Comparison of ENCODE assay signal across 32 cellular contexts in genomic region chr10:44747593-44748172, GRCh38.
"Had no signal": no experiment of that assay in that cellular context is flagged by ENCODE, and none has a peak within 500 bp of the region (broad histone marks: within the 10 kb centered on the region; RNA-seq: fewer than 3 reads in every experiment).

No MANE protein-coding gene starts in this region.

- H3K9me3 ChIP-seq: ascending aorta, colonic mucosa had no signal

- H3K27me3 ChIP-seq: ascending aorta, breast epithelium, cardiac muscle cell, colonic mucosa, esophagus squamous epithelium, gastroesophageal sphincter, heart right ventricle had no signal

- H3K9me3 Mint-ChIP-seq: activated CD4-positive, alpha-beta memory T cell treated with anti-CD3 and anti-CD28 coated beads for 36 hours; activated CD4-positive, alpha-beta T cell treated with anti-CD3 and anti-CD28 coated beads, Interleukin-2, amount 10 ng/mL, durations not matched to agents 24 days and 14 days; activated naive CD4-positive, alpha-beta T cell treated with anti-CD3 and anti-CD28 coated beads, Interleukin-2, amount 10 ng/mL, durations not matched to agents 7 days and 5 days; activated naive CD4-positive, alpha-beta T cell treated with anti-CD3 and anti-CD28 coated beads, Interleukin-2, amount 50 U/mL, for 72 hours; activated naive CD8-positive, alpha-beta T cell treated with anti-CD3 and anti-CD28 coated beads, Interleukin-2, amount 10 ng/mL, durations not matched to agents 7 days and 5 days; activated T-helper 1 cell treated with anti-CD3 and anti-CD28 coated beads, Interleukin-12 subunit alpha, Interleukin-12 subunit beta, Interleukin-2, Interleukin-4 antibody, amounts not matched to agents 30 ng/mL and 10 ng/mL and 1 ng/mL, durations not matched to agents 14 hours and 24 hours and 36 hours; T-helper 2 cell treated with Interferon-gamma antibody and Interleukin-4, amounts not matched to agents 5 μg/mL and 100 μg/mL, for 36 hours had no signal

- H3K4me1 ChIP-seq: ascending aorta, breast epithelium, colonic mucosa, esophagus squamous epithelium, gastroesophageal sphincter, heart right ventricle had no signal

- H3K4me3 Mint-ChIP-seq: activated CD4-positive, alpha-beta memory T cell treated with anti-CD3 and anti-CD28 coated beads for 36 hours; activated CD4-positive, alpha-beta T cell treated with anti-CD3 and anti-CD28 coated beads for 36 hours; activated CD4-positive, alpha-beta T cell treated with anti-CD3 and anti-CD28 coated beads, Interleukin-2, amount 10 ng/mL, durations not matched to agents 24 days and 14 days; activated CD8-positive, alpha-beta memory T cell treated with anti-CD3 and anti-CD28 coated beads, Interleukin-2, amount 10 ng/mL, durations not matched to agents 7 days and 5 days; activated CD8-positive, alpha-beta T cell treated with anti-CD3 and anti-CD28 coated beads, Interleukin-2, amount 10 ng/mL, durations not matched to agents 7 days and 5 days; activated naive CD4-positive, alpha-beta T cell treated with anti-CD3 and anti-CD28 coated beads, Interleukin-2, amount 10 ng/mL, durations not matched to agents 7 days and 5 days; activated naive CD8-positive, alpha-beta T cell treated with anti-CD3 and anti-CD28 coated beads, Interleukin-2, amount 10 ng/mL, durations not matched to agents 7 days and 5 days; activated T-helper 1 cell treated with anti-CD3 and anti-CD28 coated beads, Interleukin-12 subunit alpha, Interleukin-12 subunit beta, Interleukin-2, Interleukin-4 antibody, amounts not matched to agents 30 ng/mL and 10 ng/mL and 1 ng/mL, durations not matched to agents 14 hours and 24 hours and 36 hours; brain; T-helper 17 cell; T-helper 2 cell treated with Interferon-gamma antibody and Interleukin-4, amounts not matched to agents 5 μg/mL and 100 μg/mL, for 36 hours had no signal

- H3K4me1 Mint-ChIP-seq: activated CD4-positive, alpha-beta T cell treated with anti-CD3 and anti-CD28 coated beads for 36 hours; activated CD4-positive, alpha-beta T cell treated with anti-CD3 and anti-CD28 coated beads, Interleukin-2, amount 10 ng/mL, durations not matched to agents 24 days and 14 days; activated CD8-positive, alpha-beta memory T cell treated with anti-CD3 and anti-CD28 coated beads, Interleukin-2, amount 10 ng/mL, durations not matched to agents 7 days and 5 days; activated naive CD4-positive, alpha-beta T cell treated with anti-CD3 and anti-CD28 coated beads, Interleukin-2, amount 10 ng/mL, durations not matched to agents 7 days and 5 days; activated naive CD8-positive, alpha-beta T cell treated with anti-CD3 and anti-CD28 coated beads, Interleukin-2, amount 10 ng/mL, durations not matched to agents 7 days and 5 days; T-helper 17 cell had no signal

- H3K27ac ChIP-seq: ascending aorta, breast epithelium, cardiac muscle cell, colonic mucosa, epithelial cell of prostate, esophagus squamous epithelium, gastroesophageal sphincter, heart right ventricle had no signal

- H3K27me3 Mint-ChIP-seq: activated CD4-positive, alpha-beta T cell treated with anti-CD3 and anti-CD28 coated beads, Interleukin-2, amount 10 ng/mL, durations not matched to agents 24 days and 14 days; activated CD8-positive, alpha-beta memory T cell treated with anti-CD3 and anti-CD28 coated beads, Interleukin-2, amount 10 ng/mL, durations not matched to agents 7 days and 5 days; activated naive CD8-positive, alpha-beta T cell treated with anti-CD3 and anti-CD28 coated beads, Interleukin-2, amount 10 ng/mL, durations not matched to agents 7 days and 5 days had no signal

- H3K4me3 ChIP-seq: ascending aorta, breast epithelium, cardiac muscle cell, colonic mucosa, esophagus squamous epithelium, gastroesophageal sphincter, heart right ventricle had no signal

- H3K36me3 ChIP-seq: ascending aorta, breast epithelium, cardiac muscle cell, colonic mucosa, esophagus squamous epithelium, gastroesophageal sphincter, heart right ventricle had no signal

- ATAC-seq: activated CD4-positive, alpha-beta T cell treated with anti-CD3 and anti-CD28 coated beads for 36 hours; activated CD8-positive, alpha-beta memory T cell treated with anti-CD3 and anti-CD28 coated beads, Interleukin-2, amount 10 ng/mL, durations not matched to agents 7 days and 5 days; activated CD8-positive, alpha-beta T cell treated with anti-CD3 and anti-CD28 coated beads, Interleukin-2, amount 10 ng/mL, durations not matched to agents 7 days and 5 days; activated naive CD4-positive, alpha-beta T cell treated with anti-CD3 and anti-CD28 coated beads, Interleukin-2, amount 50 U/mL, for 72 hours; gastroesophageal sphincter; heart right ventricle; T-helper 17 cell had no signal

- H3K27ac Mint-ChIP-seq: activated CD4-positive, alpha-beta memory T cell treated with anti-CD3 and anti-CD28 coated beads for 36 hours; activated CD4-positive, alpha-beta T cell treated with anti-CD3 and anti-CD28 coated beads for 36 hours; activated CD4-positive, alpha-beta T cell treated with anti-CD3 and anti-CD28 coated beads, Interleukin-2, amount 10 ng/mL, durations not matched to agents 24 days and 14 days; activated CD8-positive, alpha-beta memory T cell treated with anti-CD3 and anti-CD28 coated beads, Interleukin-2, amount 10 ng/mL, durations not matched to agents 7 days and 5 days; activated CD8-positive, alpha-beta T cell treated with anti-CD3 and anti-CD28 coated beads, Interleukin-2, amount 10 ng/mL, durations not matched to agents 7 days and 5 days; activated naive CD4-positive, alpha-beta T cell treated with anti-CD3 and anti-CD28 coated beads, Interleukin-2, amount 10 ng/mL, durations not matched to agents 7 days and 5 days; activated naive CD4-positive, alpha-beta T cell treated with anti-CD3 and anti-CD28 coated beads, Interleukin-2, amount 50 U/mL, for 72 hours; activated naive CD8-positive, alpha-beta T cell treated with anti-CD3 and anti-CD28 coated beads, Interleukin-2, amount 10 ng/mL, durations not matched to agents 7 days and 5 days; activated T-helper 1 cell treated with anti-CD3 and anti-CD28 coated beads, Interleukin-12 subunit alpha, Interleukin-12 subunit beta, Interleukin-2, Interleukin-4 antibody, amounts not matched to agents 30 ng/mL and 10 ng/mL and 1 ng/mL, durations not matched to agents 14 hours and 24 hours and 36 hours; brain; T-helper 17 cell; T-helper 2 cell treated with Interferon-gamma antibody and Interleukin-4, amounts not matched to agents 5 μg/mL and 100 μg/mL, for 36 hours had no signal

- DNase-seq: activated CD4-positive, alpha-beta memory T cell treated with anti-CD3 and anti-CD28 coated beads for 36 hours; activated CD4-positive, alpha-beta T cell treated with anti-CD3 and anti-CD28 coated beads for 36 hours; activated CD4-positive, alpha-beta T cell treated with anti-CD3 and anti-CD28 coated beads, Interleukin-2, amount 10 ng/mL, durations not matched to agents 24 days and 14 days; activated CD4-positive, CD25-positive, alpha-beta regulatory T cell; activated CD4-positive, CD25-positive, alpha-beta regulatory T cell treated with anti-CD3 and anti-CD28 coated beads, Interleukin-2, amount 50 U/mL, for 72 hours; activated CD8-positive, alpha-beta memory T cell treated with anti-CD3 and anti-CD28 coated beads, Interleukin-2, amount 10 ng/mL, durations not matched to agents 7 days and 5 days; activated CD8-positive, alpha-beta memory T cell treated with anti-CD3 and anti-CD28 coated beads, Interleukin-2, amount 50 U/mL, for 4 hours; activated CD8-positive, alpha-beta T cell treated with anti-CD3 and anti-CD28 coated beads, Interleukin-2, amount 10 ng/mL, durations not matched to agents 7 days and 5 days; activated gamma-delta T cell; activated naive CD4-positive, alpha-beta T cell; activated naive CD4-positive, alpha-beta T cell treated with anti-CD3 and anti-CD28 coated beads, Interleukin-2, amount 10 ng/mL, durations not matched to agents 7 days and 5 days; activated naive CD8-positive, alpha-beta T cell treated with anti-CD3 and anti-CD28 coated beads, Interleukin-2, amount 10 ng/mL, durations not matched to agents 7 days and 5 days; activated T-cell treated with anti-CD3 and anti-CD28 coated beads, Interleukin-2, amount 50 U/mL, for 1 hour; activated T-cell treated with anti-CD3 and anti-CD28 coated beads, Interleukin-2, amount 50 U/mL, for 48 hours; central memory CD4-positive, alpha-beta T cell; cerebellar nuclear complex; colonic mucosa; effector CD8-positive, alpha-beta T cell; esophagus squamous epithelium; foreskin melanocyte; heart right ventricle; T-helper 17 cell; T1000 had no signal

- H3K36me3 Mint-ChIP-seq: activated CD4-positive, alpha-beta memory T cell treated with anti-CD3 and anti-CD28 coated beads for 36 hours; activated CD8-positive, alpha-beta memory T cell treated with anti-CD3 and anti-CD28 coated beads, Interleukin-2, amount 10 ng/mL, durations not matched to agents 7 days and 5 days; activated naive CD4-positive, alpha-beta T cell treated with anti-CD3 and anti-CD28 coated beads, Interleukin-2, amount 10 ng/mL, durations not matched to agents 7 days and 5 days; activated naive CD4-positive, alpha-beta T cell treated with anti-CD3 and anti-CD28 coated beads, Interleukin-2, amount 50 U/mL, for 72 hours; activated naive CD8-positive, alpha-beta T cell treated with anti-CD3 and anti-CD28 coated beads, Interleukin-2, amount 10 ng/mL, durations not matched to agents 7 days and 5 days; brain had no signal
